ENCODE assay signal across 13 cellular contexts in the genomic region with DNA sequence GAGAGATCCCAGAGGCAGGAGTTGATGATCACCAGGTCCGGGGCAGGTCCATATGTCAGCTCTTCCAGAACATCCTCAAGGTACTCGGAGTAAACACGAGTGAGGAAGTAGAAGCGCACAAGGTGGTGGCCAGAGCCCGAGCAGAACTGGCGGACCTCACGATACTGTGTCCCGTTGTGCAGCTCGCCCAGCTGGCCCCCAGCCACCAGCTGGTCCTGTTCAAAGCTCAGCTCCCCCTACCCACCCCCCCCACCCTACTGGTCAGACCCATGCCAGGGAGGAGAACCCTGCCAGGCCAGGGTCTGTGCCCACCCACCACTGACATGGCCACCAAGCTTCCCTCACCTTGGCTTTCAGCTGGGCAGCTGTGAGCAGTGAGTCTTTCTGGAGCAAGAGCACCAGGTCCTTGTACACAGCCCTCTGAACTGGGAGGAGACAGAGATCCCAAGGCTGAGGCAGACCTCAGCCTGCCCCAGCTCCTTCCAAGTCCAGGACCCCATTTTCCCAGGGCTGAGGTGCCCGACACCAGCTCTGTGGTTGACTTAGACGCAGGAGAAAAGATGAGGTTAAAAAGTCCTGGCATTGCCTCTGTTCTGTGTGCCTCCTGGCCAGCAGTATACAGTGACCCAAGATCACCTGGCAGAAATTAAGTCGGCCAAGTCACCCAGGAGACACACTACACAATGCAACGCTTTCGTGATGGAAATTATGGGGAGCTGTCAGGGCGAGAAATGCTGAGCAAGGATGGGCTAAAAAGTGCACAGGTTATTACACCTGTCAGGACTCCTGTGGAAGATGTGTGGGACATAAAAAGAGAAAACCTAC. TPM values are rescaled to one million over a fixed set of nuclear protein-coding genes. Genes with fewer than 3 reads are reported as not detected.
DNase-seq lines count a peak whose midpoint lies in the region; ATAC-seq, FAIRE-seq and TF ChIP-seq lines count a peak whose summit lies in the region.
"Had no signal": no experiment of that assay in that cellular context is flagged by ENCODE, and none has a peak within 500 bp of the region (broad histone marks: within the 10 kb centered on the region; RNA-seq: fewer than 3 reads in every experiment).

No MANE protein-coding gene starts in this region.

- in situ Hi-C loops in GM12878 (cut with MboI), result no loop called here

- H3K79me2 ChIP-seq in HCT116 (ENCODE audit: insufficient read depth, low read length) (peaks cover 12% of the 10 kb centered on the region), GM12878 (ENCODE audit: control insufficient read depth, insufficient read depth, low read length) (peaks cover 6% of the 10 kb centered on the region; the same call in 1 of the 2 replicates), neural cell (replicated peaks; ENCODE audit: insufficient read depth, low read length) (peaks cover 3% of the 10 kb centered on the region)

- H3K36me3 Mint-ChIP-seq in CD8-positive, alpha-beta memory T cell, result peaks cover 0 to 31% (median 12%) of the 10 kb centered on the region in 3 donors

- TF ChIP-seq RAD21 in HCT116 (IDR thresholded peaks at IDR 0.05; ENCODE audit: low read depth), result no peak
- no peak for TF ChIP-seq RAD21 in GM12878 (IDR thresholded peaks at IDR 0.05; ENCODE audit: insufficient read depth, low read depth, low read length)
- TF ChIP-seq RAD21 in neural cell (conservative IDR thresholded peaks at IDR 0.05), result no peak

- H3F3A ChIP-seq in neural cell (ENCODE audit: insufficient read depth, low read length, poor library complexity, severe bottlenecking), result no peaks in the 10 kb centered on the region

- no peak for FAIRE-seq in GM12878 (lab: Jason Lieb, UNC)
- FAIRE-seq: islet of Langerhans had no signal

- no peak for DNase-seq in CD8-positive, alpha-beta memory T cell
- DNase-seq in HCT116 (ENCODE audit: low read depth, low spot score) (no peak), GM12878 (ENCODE audit: low read depth, low spot score) (no peak), RWPE1 (ENCODE audit: low spot score) (no peak), NCI-H1930 (lab: John Stamatoyannopoulos, UW) (no peak), dedifferentiated amniotic fluid mesenchymal stem cell (ENCODE audit: extremely low spot score) (no peak), NCI-H774 (lab: John Stamatoyannopoulos, UW) (no peak)
- DNase-seq: SHP77 had no signal

- no peaks in the 10 kb centered on the region for H3K9me3 ChIP-seq in CD8-positive, alpha-beta memory T cell (ENCODE audit: low read length)
- H3K9me3 ChIP-seq in HCT116 (ENCODE audit: control insufficient read depth in 1 of 2, insufficient read depth in 1 of 2, low read depth in 1 of 2, low read length in 2 of 2), result no peaks in the 10 kb centered on the region
- no peaks in the 10 kb centered on the region for H3K9me3 ChIP-seq in GM12878 (replicated peaks; ENCODE audit: control insufficient read depth, insufficient read depth, low read length)
- no peaks in the 10 kb centered on the region for H3K9me3 ChIP-seq in neural cell (ENCODE audit: low read length)
- H3K9me3 ChIP-seq: upper lobe of left lung had no signal

- H3K4me2 ChIP-seq in HCT116 (ENCODE audit: low read length) (peak overlapping the region; percentile 98), GM12878 (ENCODE audit: control insufficient read depth, insufficient read depth) (peak overlapping the region; percentile 92), neural cell (ENCODE audit: low read length) (no peak overlapping the region)

- RAD21 ChIA-PET in HCT116 (lab: Charles Lee; ENCODE audit: low non-redundant PET in 1 of 2, low total read pairs in 2 of 2, uncharacterized antibody in 2 of 2, unreplicated experiment in 2 of 2) (no interaction called here), GM12878 (lab: Charles Lee; ENCODE audit: unreplicated experiment) (no interaction called here)

- POLR2A ChIA-PET in CD8-positive, alpha-beta memory T cell (lab: Charles Lee), result interaction anchor here (0.7 to 1.7 kb wide), 2 partner anchors 75 to 98 kb away, joined by 3 read pairs; no protein-coding TSS in a partner anchor
- POLR2A ChIA-PET in HCT116 (lab: Charles Lee), result no interaction called here
- POLR2A ChIA-PET in GM12878 (lab: Charles Lee), result no interaction called here
- POLR2A ChIA-PET in RWPE1 (lab: Yijun Ruan, JAX; ENCODE audit: low non-redundant PET), result interaction anchor here (0.5 kb wide), 1 partner anchor 68 kb away, joined by 3 read pairs; no protein-coding TSS in a partner anchor

- H3K9me2 ChIP-seq in HCT116 (ENCODE audit: insufficient read depth) (no peaks in the 10 kb centered on the region), neural cell (ENCODE audit: insufficient read depth, low read length) (no peaks in the 10 kb centered on the region)

- SMC1A ChIA-PET in GM12878 (lab: Charles Lee; ENCODE audit: uncharacterized antibody, unreplicated experiment), result interaction anchor here (1.2 kb wide), 1 partner anchor 10 kb away, joined by 3 read pairs; no protein-coding TSS in a partner anchor

- peak overlapping the region; percentile 84 to 92 (median 87) for H3K4me3 Mint-ChIP-seq in CD8-positive, alpha-beta memory T cell

- CTCF ChIA-PET in CD8-positive, alpha-beta memory T cell (lab: Charles Lee), result interaction anchor here (1.1 to 1.7 kb wide), 3 partner anchors 10 to 86 kb away, joined by 3 to 5 read pairs (median 4); no protein-coding TSS in a partner anchor
- CTCF ChIA-PET in HCT116 (lab: Charles Lee), result no interaction called here
- CTCF ChIA-PET in GM12878 (lab: Yijun Ruan, JAX), result interaction anchor here (0.5 kb wide), 1 partner anchor 307 kb away, joined by 4 read pairs; no protein-coding TSS in a partner anchor
- CTCF ChIA-PET in RWPE1 (lab: Yijun Ruan, JAX), result interaction anchor here (1.0 to 2.4 kb wide), 2 partner anchors 13 to 86 kb away, joined by 3 to 11 read pairs; no protein-coding TSS in a partner anchor

- 98% methylated on average over 15 of the region's 15 CpGs for WGBS in GM12878 (ENCODE audit: insufficient coverage, insufficient replicate concordance, low lambda C conversion rate, missing lambda C conversion rate)

- H3K9ac ChIP-seq in HCT116 (ENCODE audit: low read length), result no peak overlapping the region
- no peak overlapping the region for H3K9ac ChIP-seq in GM12878 (ENCODE audit: control insufficient read depth, insufficient read depth, low read length)
- no peak overlapping the region for H3K9ac ChIP-seq in neural cell (ENCODE audit: low read length)

- no peak overlapping the region for H3K27ac ChIP-seq in CD8-positive, alpha-beta memory T cell (ENCODE audit: low read depth, low read length)
- H3K27ac ChIP-seq in HCT116 (ENCODE audit: low read depth, low read length), result no peak overlapping the region
- H3K27ac ChIP-seq in GM12878 (ENCODE audit: control insufficient read depth, insufficient read depth), result no peak overlapping the region
- H3K27ac ChIP-seq in neural cell (ENCODE audit: low read length), result no peak overlapping the region
- H3K27ac ChIP-seq in RWPE1, result no peak overlapping the region

- TF ChIP-seq CTCF in HCT116 (IDR thresholded peaks at IDR 0.05 in 2 of 3, conservative IDR thresholded peaks at IDR 0.05 in 1 of 3; ENCODE audit: borderline replicate concordance in 1 of 3, insufficient read depth in 1 of 3, low read depth in 2 of 3, low read length in 2 of 3) (no peak), GM12878 (IDR thresholded peaks at IDR 0.05 in 2 of 3, conservative IDR thresholded peaks at IDR 0.05 in 1 of 3; ENCODE audit: control insufficient read depth in 2 of 3, extremely low read depth in 1 of 3, insufficient read depth in 1 of 3, low read depth in 3 of 3, low read length in 3 of 3) (no peak), neural cell (IDR thresholded peaks at IDR 0.05; ENCODE audit: poor library complexity, severe bottlenecking) (no peak), RWPE1 (conservative IDR thresholded peaks at IDR 0.05; ENCODE audit: low read depth) (no peak)

- H3K27ac Mint-ChIP-seq in CD8-positive, alpha-beta memory T cell, result peak overlapping the region; percentile 65 to 95 (median 82)

- H3K4me3 ChIP-seq in CD8-positive, alpha-beta memory T cell (ENCODE audit: low read length), result peak overlapping the region; percentile 87
- peak overlapping the region in 1 of 2 experiments; percentile 73; a peak in 3 of 4 replicates for H3K4me3 ChIP-seq in HCT116 (replicated peaks in 1 of 2; ENCODE audit: low read depth in 1 of 2, low read length in 2 of 2)
- peak overlapping the region; percentile 83; the same call in 1 of the 2 replicates for H3K4me3 ChIP-seq in GM12878
- peak overlapping the region; percentile 97 for H3K4me3 ChIP-seq in neural cell (ENCODE audit: low read length)

- H2AFZ ChIP-seq in HCT116 (ENCODE audit: low read depth, low read length, poor library complexity, severe bottlenecking), result no peak overlapping the region
- no peak overlapping the region for H2AFZ ChIP-seq in GM12878 (ENCODE audit: control insufficient read depth, low read depth, low read length)
- no peak overlapping the region for H2AFZ ChIP-seq in neural cell (ENCODE audit: low read depth, low read length)

- BruUV-seq in HCT116 (replicated peaks; lab: Mats Ljungman, UMichigan) (TSS peak; percentile 55), GM12878 (replicated peaks; lab: Mats Ljungman, UMichigan) (TSS peak; percentile 61)

- H4K20me1 ChIP-seq in HCT116 (ENCODE audit: insufficient read depth) (no peaks in the 10 kb centered on the region), GM12878 (ENCODE audit: control insufficient read depth, insufficient read depth) (no peaks in the 10 kb centered on the region), neural cell (ENCODE audit: insufficient read depth) (no peaks in the 10 kb centered on the region)

- TF ChIP-seq EP300 in GM12878 (IDR thresholded peaks at IDR 0.05; ENCODE audit: borderline replicate concordance in 1 of 2, control insufficient read depth in 1 of 2, low read depth in 2 of 2, low read length in 2 of 2) (no peak), neural cell (conservative IDR thresholded peaks at IDR 0.05; ENCODE audit: poor library complexity, severe bottlenecking) (no peak)

- no peaks in the 10 kb centered on the region for H3K9me3 Mint-ChIP-seq in CD8-positive, alpha-beta memory T cell

- no peaks in the 10 kb centered on the region for H3K27me3 Mint-ChIP-seq in CD8-positive, alpha-beta memory T cell

- H3K27me3 ChIP-seq in CD8-positive, alpha-beta memory T cell (ENCODE audit: insufficient read depth, low read length, poor library complexity, severe bottlenecking), result no peaks in the 10 kb centered on the region
- H3K27me3 ChIP-seq in HCT116 (ENCODE audit: insufficient read depth, low read length) (no peaks in the 10 kb centered on the region), GM12878 (replicated peaks in 1 of 2; ENCODE audit: control insufficient read depth in 2 of 2, insufficient read depth in 2 of 2, low read length in 1 of 2) (no peaks in the 10 kb centered on the region), neural cell (ENCODE audit: insufficient read depth, low read depth, low read length) (no peaks in the 10 kb centered on the region)
- H3K27me3 ChIP-seq: upper lobe of left lung had no signal

- intact Hi-C loops in HCT116 (cut with micrococcal nuclease), result no loop called here
- intact Hi-C loops in GM12878 (cut with micrococcal nuclease; ENCODE audit: unreplicated experiment), result no loop called here

- TF ChIP-seq POLR2A in HCT116 (IDR thresholded peaks at IDR 0.05; ENCODE audit: borderline replicate concordance, extremely low read depth, insufficient read depth, insufficient read length), result no peak
- no peak for TF ChIP-seq POLR2A in GM12878 (IDR thresholded peaks at IDR 0.05; ENCODE audit: low read depth, low read length)

- H3K36me3 ChIP-seq in CD8-positive, alpha-beta memory T cell (ENCODE audit: insufficient read depth, low read length), result no peaks in the 10 kb centered on the region
- no peaks in the 10 kb centered on the region for H3K36me3 ChIP-seq in HCT116 (ENCODE audit: control insufficient read depth in 1 of 2, insufficient read depth in 2 of 2, low read length in 2 of 2)
- H3K36me3 ChIP-seq in GM12878 (ENCODE audit: control insufficient read depth in 2 of 2, insufficient read depth in 2 of 2, low read length in 1 of 2), result no peaks in the 10 kb centered on the region
- H3K36me3 ChIP-seq in neural cell (ENCODE audit: insufficient read depth, low read length), result no peaks in the 10 kb centered on the region

- H3K4me1 ChIP-seq in CD8-positive, alpha-beta memory T cell (ENCODE audit: insufficient read depth, low read length), result peaks cover 23% of the 10 kb centered on the region
- H3K4me1 ChIP-seq in HCT116 (ENCODE audit: control insufficient read depth in 1 of 2, insufficient read depth in 2 of 2, low read length in 2 of 2), result peaks cover 13 to 20% of the 10 kb centered on the region in 2 experiments; a peak in 3 of 4 replicates
- H3K4me1 ChIP-seq in GM12878 (ENCODE audit: control insufficient read depth, insufficient read depth, low read length), result peaks cover 14% of the 10 kb centered on the region

- ATAC-seq in HCT116 (no peak), GM12878 (no peak)

- H3K4me1 Mint-ChIP-seq in CD8-positive, alpha-beta memory T cell, result peaks cover 23 to 46% (median 28%) of the 10 kb centered on the region in 3 donors

RNA-seq across cellular contexts. Expression of a gene that starts 1.4 kb away (rescaled TPM):
- total RNA-seq in CD8-positive, alpha-beta memory T cell, result 10 to 100 TPM; 30.8 to 34.0 TPM
- polyA plus RNA-seq in CD8-positive, alpha-beta memory T cell, result 20.2 TPM
- total RNA-seq in HCT116 (2021; ENCODE audit: unreplicated experiment), result 31.8 TPM
- 27.6 and 36.2 TPM in 2 replicates for polyA plus RNA-seq in HCT116 (2012)
- total RNA-seq in GM12878 (2013; cell fraction: nucleolus; rRNA removed), result 46.9 and 56.1 TPM in 2 replicates
- total RNA-seq in GM12878 (2014; rRNA removed), result 16.0 and 17.8 TPM in 2 replicates
- 9.1 and 9.5 TPM in 2 replicates for total RNA-seq in GM12878 (2014; rRNA removed; fragmentation: Illumina TruSeq; extraction: Trizol)
- 24.0 and 28.6 TPM in 2 replicates for total RNA-seq in GM12878 (2021)
- 11.6 TPM for polyA plus RNA-seq in GM12878 (2011; ENCODE audit: low read depth)
- 9.1 and 18.8 TPM in 2 replicates for polyA plus RNA-seq in GM12878 (2011; rRNA removed)
- polyA plus RNA-seq in GM12878 (2011; cell fraction: cytosol; rRNA removed), result 20.9 and 28.3 TPM in 2 replicates
- polyA plus RNA-seq in GM12878 (2011; cell fraction: nucleus; rRNA removed), result 114 and 156 TPM in 2 replicates
- 30.4 and 31.3 TPM in 2 replicates for polyA plus RNA-seq in GM12878 (2012)
- 3.9 and 11.3 TPM in 2 replicates for polyA plus RNA-seq in GM12878 (2014; fragmentation: Illumina TruSeq; extraction: Trizol)
- polyA plus RNA-seq in GM12878 (2014; fragmentation: Nextera tagmentation; extraction: Ambion mirVana), result 10 to 100 TPM in 1 of 2 experiments, 1 to 10 TPM in 1; 4.5 to 12.7 TPM
- 30.9 and 33.7 TPM in 2 replicates for polyA plus RNA-seq in GM12878 (2014; rRNA removed)
- polyA plus RNA-seq in GM12878 (2016; fragmentation: Nextera tagmentation; extraction: Ambion mirVana), result 10 to 100 TPM in 1 of 2 experiments, 1 to 10 TPM in 1; 7.0 to 11.2 TPM
- polyA minus RNA-seq in GM12878 (2011; rRNA and poly(A)+ RNA removed), result 4.1 and 6.3 TPM in 2 replicates
- 6.7 and 10.7 TPM in 2 replicates for polyA minus RNA-seq in GM12878 (2011; cell fraction: cytosol; rRNA and poly(A)+ RNA removed)
- 16.2 and 19.4 TPM in 2 replicates for polyA minus RNA-seq in GM12878 (2011; cell fraction: nucleus; rRNA and poly(A)+ RNA removed)
- 132 and 156 TPM in 2 replicates for polyA plus RNA-seq in neural cell
- 28.1 and 33.1 TPM in 2 replicates for polyA minus RNA-seq in neural cell

RNA-seq across cellular contexts. Expression of a gene that starts 1.5 kb away (rescaled TPM):
- 10 to 100 TPM; 47.8 to 49.1 TPM for total RNA-seq in CD8-positive, alpha-beta memory T cell
- 40.1 TPM for polyA plus RNA-seq in CD8-positive, alpha-beta memory T cell
- total RNA-seq in HCT116 (2021; ENCODE audit: unreplicated experiment), result 38.1 TPM
- 31.9 and 37.5 TPM in 2 replicates for polyA plus RNA-seq in HCT116 (2012)
- total RNA-seq in GM12878 (2013; cell fraction: nucleolus; rRNA removed), result 24.4 and 24.7 TPM in 2 replicates
- total RNA-seq in GM12878 (2014; rRNA removed), result 26.6 and 27.2 TPM in 2 replicates
- total RNA-seq in GM12878 (2014; rRNA removed; fragmentation: Illumina TruSeq; extraction: Trizol), result 16.1 and 16.8 TPM in 2 replicates
- total RNA-seq in GM12878 (2021), result 35.9 and 37.5 TPM in 2 replicates
- polyA plus RNA-seq in GM12878 (2011; ENCODE audit: low read depth), result 15.1 TPM
- polyA plus RNA-seq in GM12878 (2011; rRNA removed), result 15.6 and 29.9 TPM in 2 replicates
- polyA plus RNA-seq in GM12878 (2011; cell fraction: cytosol; rRNA removed), result 32.6 and 42.1 TPM in 2 replicates
- polyA plus RNA-seq in GM12878 (2011; cell fraction: nucleus; rRNA removed), result 161 and 180 TPM in 2 replicates
- polyA plus RNA-seq in GM12878 (2012), result 22.8 and 23.0 TPM in 2 replicates
- polyA plus RNA-seq in GM12878 (2014; fragmentation: Illumina TruSeq; extraction: Trizol), result 9.5 and 18.1 TPM in 2 replicates
- 10 to 100 TPM in 1 of 2 experiments, 1 to 10 TPM in 1; 8.4 to 19.4 TPM for polyA plus RNA-seq in GM12878 (2014; fragmentation: Nextera tagmentation; extraction: Ambion mirVana)
- polyA plus RNA-seq in GM12878 (2014; rRNA removed), result 31.8 and 34.3 TPM in 2 replicates
- 10 to 100 TPM; 26.3 to 26.5 TPM for polyA plus RNA-seq in GM12878 (2016; fragmentation: Nextera tagmentation; extraction: Ambion mirVana)
- 31.6 and 44.2 TPM in 2 replicates for polyA minus RNA-seq in GM12878 (2011; rRNA and poly(A)+ RNA removed)
- polyA minus RNA-seq in GM12878 (2011; cell fraction: cytosol; rRNA and poly(A)+ RNA removed), result 14.2 and 15.5 TPM in 2 replicates
- polyA minus RNA-seq in GM12878 (2011; cell fraction: nucleus; rRNA and poly(A)+ RNA removed), result 34.2 and 39.6 TPM in 2 replicates
- polyA plus RNA-seq in neural cell, result 117 and 150 TPM in 2 replicates
- 70.5 and 72.6 TPM in 2 replicates for polyA minus RNA-seq in neural cell

RNA-seq across cellular contexts. Expression of a gene that starts 22.9 kb away (rescaled TPM):
- not detected for total RNA-seq in CD8-positive, alpha-beta memory T cell
- not detected for polyA plus RNA-seq in CD8-positive, alpha-beta memory T cell
- total RNA-seq in HCT116 (2021; ENCODE audit: unreplicated experiment) (not detected), GM12878 (2014; rRNA removed) (not detected in 2 replicates), GM12878 (2014; rRNA removed; fragmentation: Illumina TruSeq; extraction: Trizol) (not detected in 2 replicates), GM12878 (2021) (not detected in 2 replicates)
- polyA plus RNA-seq in HCT116 (2012), result not detected in 2 replicates
- total RNA-seq in GM12878 (2013; cell fraction: nucleolus; rRNA removed), result not detected in 2 replicates
- not detected for polyA plus RNA-seq in GM12878 (2011; ENCODE audit: low read depth)
- polyA plus RNA-seq in GM12878 (2011; rRNA removed) (not detected in 2 replicates), GM12878 (2014; fragmentation: Illumina TruSeq; extraction: Trizol) (not detected in 2 replicates), GM12878 (2014; fragmentation: Nextera tagmentation; extraction: Ambion mirVana) (not detected), GM12878 (2014; rRNA removed) (not detected in 2 replicates), GM12878 (2016; fragmentation: Nextera tagmentation; extraction: Ambion mirVana) (not detected), neural cell (not detected in 2 replicates)
- not detected in 2 replicates for polyA plus RNA-seq in GM12878 (2011; cell fraction: cytosol; rRNA removed)
- not detected in 2 replicates for polyA plus RNA-seq in GM12878 (2011; cell fraction: nucleus; rRNA removed)
- polyA plus RNA-seq in GM12878 (2012), result not detected in 2 replicates
- polyA minus RNA-seq in GM12878 (2011; rRNA and poly(A)+ RNA removed), result not detected in 2 replicates
- not detected in 2 replicates for polyA minus RNA-seq in GM12878 (2011; cell fraction: cytosol; rRNA and poly(A)+ RNA removed)
- not detected in 2 replicates for polyA minus RNA-seq in GM12878 (2011; cell fraction: nucleus; rRNA and poly(A)+ RNA removed)
- polyA minus RNA-seq in neural cell, result not detected in 2 replicates
- total RNA-seq: bronchial epithelial cell, posterior vena cava, upper lobe of left lung had no signal

RNA-seq across cellular contexts. Expression of a gene that starts 24.3 kb away (rescaled TPM):
- not detected for total RNA-seq in CD8-positive, alpha-beta memory T cell
- polyA plus RNA-seq in CD8-positive, alpha-beta memory T cell, result not detected
- not detected for total RNA-seq in HCT116 (2021; ENCODE audit: unreplicated experiment)
- polyA plus RNA-seq in HCT116 (2012), result not detected in 2 replicates
- total RNA-seq in GM12878 (2013; cell fraction: nucleolus; rRNA removed), result not detected in 2 replicates
- total RNA-seq in GM12878 (2014; rRNA removed), result not detected in 2 replicates
- not detected in 2 replicates for total RNA-seq in GM12878 (2014; rRNA removed; fragmentation: Illumina TruSeq; extraction: Trizol)
- total RNA-seq in GM12878 (2021), result not detected in 2 replicates
- not detected for polyA plus RNA-seq in GM12878 (2011; ENCODE audit: low read depth)
- not detected in 2 replicates for polyA plus RNA-seq in GM12878 (2011; rRNA removed)
- not detected in 2 replicates for polyA plus RNA-seq in GM12878 (2011; cell fraction: cytosol; rRNA removed)
- not detected in 2 replicates for polyA plus RNA-seq in GM12878 (2011; cell fraction: nucleus; rRNA removed)
- polyA plus RNA-seq in GM12878 (2012), result not detected in 2 replicates
- polyA plus RNA-seq in GM12878 (2014; fragmentation: Illumina TruSeq; extraction: Trizol), result not detected in 2 replicates
- polyA plus RNA-seq in GM12878 (2014; fragmentation: Nextera tagmentation; extraction: Ambion mirVana), result not detected
- not detected in 2 replicates for polyA plus RNA-seq in GM12878 (2014; rRNA removed)
- polyA plus RNA-seq in GM12878 (2016; fragmentation: Nextera tagmentation; extraction: Ambion mirVana), result not detected
- polyA minus RNA-seq in GM12878 (2011; rRNA and poly(A)+ RNA removed), result not detected in 2 replicates
- polyA minus RNA-seq in GM12878 (2011; cell fraction: cytosol; rRNA and poly(A)+ RNA removed), result not detected in 2 replicates
- polyA minus RNA-seq in GM12878 (2011; cell fraction: nucleus; rRNA and poly(A)+ RNA removed), result not detected in 2 replicates
- not detected in 2 replicates for polyA plus RNA-seq in neural cell
- not detected in 2 replicates for polyA minus RNA-seq in neural cell
- total RNA-seq: bronchial epithelial cell, posterior vena cava, upper lobe of left lung had no signal

RNA-seq across cellular contexts. Expression of a gene that starts 34.2 kb away (rescaled TPM):
- total RNA-seq in CD8-positive, alpha-beta memory T cell, result 10 to 100 TPM; 51.6 to 57.8 TPM
- 56.9 TPM for polyA plus RNA-seq in CD8-positive, alpha-beta memory T cell
- total RNA-seq in HCT116 (2021; ENCODE audit: unreplicated experiment) (44.6 TPM), GM12878 (2014; rRNA removed) (33.6 and 34.3 TPM in 2 replicates), GM12878 (2014; rRNA removed; fragmentation: Illumina TruSeq; extraction: Trizol) (26.5 and 28.9 TPM in 2 replicates), GM12878 (2021) (39.3 and 40.2 TPM in 2 replicates)
- 34.4 and 40.2 TPM in 2 replicates for polyA plus RNA-seq in HCT116 (2012)
- total RNA-seq in GM12878 (2013; cell fraction: nucleolus; rRNA removed), result 90.5 and 96.2 TPM in 2 replicates
- 18.7 TPM for polyA plus RNA-seq in GM12878 (2011; ENCODE audit: low read depth)
- polyA plus RNA-seq in GM12878 (2011; rRNA removed) (61.9 and 75.7 TPM in 2 replicates), GM12878 (2014; fragmentation: Illumina TruSeq; extraction: Trizol) (62.1 and 71.5 TPM in 2 replicates), GM12878 (2014; fragmentation: Nextera tagmentation; extraction: Ambion mirVana) (1 to 10 TPM; 3.9 to 8.0 TPM), GM12878 (2014; rRNA removed) (34.9 and 36.0 TPM in 2 replicates), GM12878 (2016; fragmentation: Nextera tagmentation; extraction: Ambion mirVana) (10 to 100 TPM; 15.6 to 36.5 TPM), neural cell (68.2 and 69.1 TPM in 2 replicates)
- polyA plus RNA-seq in GM12878 (2011; cell fraction: cytosol; rRNA removed), result 36.1 and 37.8 TPM in 2 replicates
- polyA plus RNA-seq in GM12878 (2011; cell fraction: nucleus; rRNA removed), result 48.7 and 58.2 TPM in 2 replicates
- polyA plus RNA-seq in GM12878 (2012), result 22.9 and 28.1 TPM in 2 replicates
- polyA minus RNA-seq in GM12878 (2011; rRNA and poly(A)+ RNA removed), result 43.7 and 65.3 TPM in 2 replicates
- 15.0 and 20.7 TPM in 2 replicates for polyA minus RNA-seq in GM12878 (2011; cell fraction: cytosol; rRNA and poly(A)+ RNA removed)
- polyA minus RNA-seq in GM12878 (2011; cell fraction: nucleus; rRNA and poly(A)+ RNA removed), result 19.7 and 23.9 TPM in 2 replicates
- polyA minus RNA-seq in neural cell, result 173 and 174 TPM in 2 replicates

Comparison
In these comparisons a context has a peak if more than half of its experiments do, and no peak if none do; other contexts are left out.
1. POLR2A ChIA-PET loops: an anchor here in CD8-positive, alpha-beta memory T cell (0.7 to 1.7 kb wide) and RWPE1 (0.5 kb wide); none called in HCT116 and GM12878.